Comparison of ENCODE assay signal across 1 cellular context in genomic region chr22:27264184-27264583, GRCh38.
TF ChIP-seq lines count a peak whose summit lies in the region.

No MANE protein-coding gene starts in this region.

TF ChIP-seq in H1, 55 proteins besides CTCF, POLR2A, EP300 and RAD21:
- TF ChIP-seq ATF3 (IDR thresholded peaks at IDR 0.05; ENCODE audit: insufficient read depth, low read depth, low read length) = no peak
- TF ChIP-seq JUND (IDR thresholded peaks at IDR 0.05; ENCODE audit: low read length) = no peak
- no peak for TF ChIP-seq TAF7 (optimal IDR thresholded peaks at IDR 0.05; ENCODE audit: borderline replicate concordance, low read depth, low read length)
- TF ChIP-seq SIRT6 (IDR thresholded peaks at IDR 0.05; ENCODE audit: low read length) = no peak
- no peak for TF ChIP-seq TEAD4 (IDR thresholded peaks at IDR 0.05; ENCODE audit: low read depth, low read length)
- no peak for TF ChIP-seq SAP30 (IDR thresholded peaks at IDR 0.05; ENCODE audit: insufficient read depth, insufficient replicate concordance, low read length)
- no peak for TF ChIP-seq SUZ12 (IDR thresholded peaks at IDR 0.05; ENCODE audit: low read length)
- no peak for TF ChIP-seq GABPA (IDR thresholded peaks at IDR 0.05; ENCODE audit: borderline replicate concordance, insufficient read depth, low read length)
- no peak for TF ChIP-seq EGR1 (IDR thresholded peaks at IDR 0.05; ENCODE audit: borderline replicate concordance, low read depth, low read length)
- TF ChIP-seq HDAC6 (IDR thresholded peaks at IDR 0.05; ENCODE audit: low read depth, low read length) = no peak
- no peak for TF ChIP-seq CHD1 (IDR thresholded peaks at IDR 0.05; ENCODE audit: low read depth, low read length)
- no peak for TF ChIP-seq TCF12 (IDR thresholded peaks at IDR 0.05; ENCODE audit: low read depth, low read length)
- no peak for TF ChIP-seq BRCA1 (IDR thresholded peaks at IDR 0.05; ENCODE audit: low read depth, low read length)
- TF ChIP-seq GTF2F1 (IDR thresholded peaks at IDR 0.05; ENCODE audit: borderline replicate concordance, low read depth, low read length) = no peak
- no peak for TF ChIP-seq BCL11A (IDR thresholded peaks at IDR 0.05; ENCODE audit: low read depth in 2 of 2, low read length in 2 of 2)
- TF ChIP-seq KDM1A (IDR thresholded peaks at IDR 0.05; ENCODE audit: borderline replicate concordance, low read length) = no peak
- no peak for TF ChIP-seq RNF2 (IDR thresholded peaks at IDR 0.05; ENCODE audit: borderline replicate concordance, low read depth, low read length, missing control alignments, poor library complexity, severe bottlenecking)
